ENCODE assay signal across 1 cellular context in the genomic region with DNA sequence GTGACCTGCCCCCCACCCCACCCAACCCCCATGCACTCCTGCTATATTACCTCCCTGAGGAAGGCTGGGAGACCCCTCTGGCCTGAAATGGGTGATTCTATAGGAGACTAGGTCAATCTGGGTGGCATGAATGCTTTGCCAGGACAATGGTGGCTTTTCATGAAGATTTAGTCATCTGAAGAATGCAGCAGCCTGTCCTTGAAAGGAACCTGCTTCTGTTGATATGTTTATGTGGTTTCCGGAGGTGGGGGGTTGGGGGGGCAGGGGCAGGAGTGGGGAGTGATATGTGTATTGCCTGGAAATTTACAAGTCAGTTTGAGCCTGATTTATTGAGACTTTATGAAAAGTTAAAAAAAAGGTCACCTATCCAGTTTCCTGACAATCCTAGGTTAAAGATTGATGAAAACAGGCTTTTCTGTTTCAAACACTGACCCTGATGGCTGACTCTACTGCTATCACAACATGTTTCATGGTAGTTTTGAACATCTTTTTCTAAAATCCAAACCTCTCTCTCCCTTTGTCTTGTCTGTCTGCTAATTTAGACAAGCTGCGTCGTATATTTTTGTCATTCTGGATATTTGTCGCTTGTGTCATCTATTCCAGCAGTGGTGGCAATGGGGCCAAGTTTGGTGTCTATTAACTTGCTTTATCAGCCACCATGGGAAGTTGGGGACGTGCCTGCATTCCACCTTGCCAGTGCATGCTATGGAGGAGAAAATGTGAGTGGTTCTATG.
TF ChIP-seq lines count a peak whose summit lies in the region.

No MANE protein-coding gene starts in this region.

TF ChIP-seq in HepG2, 621 proteins besides CTCF, POLR2A, EP300 and RAD21 (continued from another document and continues in another):
- TF ChIP-seq, protein P1, sequence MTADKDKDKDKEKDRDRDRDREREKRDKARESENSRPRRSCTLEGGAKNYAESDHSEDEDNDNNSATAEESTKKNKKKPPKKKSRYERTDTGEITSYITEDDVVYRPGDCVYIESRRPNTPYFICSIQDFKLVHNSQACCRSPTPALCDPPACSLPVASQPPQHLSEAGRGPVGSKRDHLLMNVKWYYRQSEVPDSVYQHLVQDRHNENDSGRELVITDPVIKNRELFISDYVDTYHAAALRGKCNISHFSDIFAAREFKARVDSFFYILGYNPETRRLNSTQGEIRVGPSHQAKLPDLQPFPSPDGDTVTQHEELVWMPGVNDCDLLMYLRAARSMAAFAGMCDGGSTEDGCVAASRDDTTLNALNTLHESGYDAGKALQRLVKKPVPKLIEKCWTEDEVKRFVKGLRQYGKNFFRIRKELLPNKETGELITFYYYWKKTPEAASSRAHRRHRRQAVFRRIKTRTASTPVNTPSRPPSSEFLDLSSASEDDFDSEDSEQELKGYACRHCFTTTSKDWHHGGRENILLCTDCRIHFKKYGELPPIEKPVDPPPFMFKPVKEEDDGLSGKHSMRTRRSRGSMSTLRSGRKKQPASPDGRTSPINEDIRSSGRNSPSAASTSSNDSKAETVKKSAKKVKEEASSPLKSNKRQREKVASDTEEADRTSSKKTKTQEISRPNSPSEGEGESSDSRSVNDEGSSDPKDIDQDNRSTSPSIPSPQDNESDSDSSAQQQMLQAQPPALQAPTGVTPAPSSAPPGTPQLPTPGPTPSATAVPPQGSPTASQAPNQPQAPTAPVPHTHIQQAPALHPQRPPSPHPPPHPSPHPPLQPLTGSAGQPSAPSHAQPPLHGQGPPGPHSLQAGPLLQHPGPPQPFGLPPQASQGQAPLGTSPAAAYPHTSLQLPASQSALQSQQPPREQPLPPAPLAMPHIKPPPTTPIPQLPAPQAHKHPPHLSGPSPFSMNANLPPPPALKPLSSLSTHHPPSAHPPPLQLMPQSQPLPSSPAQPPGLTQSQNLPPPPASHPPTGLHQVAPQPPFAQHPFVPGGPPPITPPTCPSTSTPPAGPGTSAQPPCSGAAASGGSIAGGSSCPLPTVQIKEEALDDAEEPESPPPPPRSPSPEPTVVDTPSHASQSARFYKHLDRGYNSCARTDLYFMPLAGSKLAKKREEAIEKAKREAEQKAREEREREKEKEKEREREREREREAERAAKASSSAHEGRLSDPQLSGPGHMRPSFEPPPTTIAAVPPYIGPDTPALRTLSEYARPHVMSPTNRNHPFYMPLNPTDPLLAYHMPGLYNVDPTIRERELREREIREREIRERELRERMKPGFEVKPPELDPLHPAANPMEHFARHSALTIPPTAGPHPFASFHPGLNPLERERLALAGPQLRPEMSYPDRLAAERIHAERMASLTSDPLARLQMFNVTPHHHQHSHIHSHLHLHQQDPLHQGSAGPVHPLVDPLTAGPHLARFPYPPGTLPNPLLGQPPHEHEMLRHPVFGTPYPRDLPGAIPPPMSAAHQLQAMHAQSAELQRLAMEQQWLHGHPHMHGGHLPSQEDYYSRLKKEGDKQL (CRISPR knock-in tag; IDR thresholded peaks at IDR 0.05; ENCODE audit: low read depth): 0 out of 2 replicates have a peak, but pooled peaks have one; percentile 28
- TF ChIP-seq, protein P2, sequence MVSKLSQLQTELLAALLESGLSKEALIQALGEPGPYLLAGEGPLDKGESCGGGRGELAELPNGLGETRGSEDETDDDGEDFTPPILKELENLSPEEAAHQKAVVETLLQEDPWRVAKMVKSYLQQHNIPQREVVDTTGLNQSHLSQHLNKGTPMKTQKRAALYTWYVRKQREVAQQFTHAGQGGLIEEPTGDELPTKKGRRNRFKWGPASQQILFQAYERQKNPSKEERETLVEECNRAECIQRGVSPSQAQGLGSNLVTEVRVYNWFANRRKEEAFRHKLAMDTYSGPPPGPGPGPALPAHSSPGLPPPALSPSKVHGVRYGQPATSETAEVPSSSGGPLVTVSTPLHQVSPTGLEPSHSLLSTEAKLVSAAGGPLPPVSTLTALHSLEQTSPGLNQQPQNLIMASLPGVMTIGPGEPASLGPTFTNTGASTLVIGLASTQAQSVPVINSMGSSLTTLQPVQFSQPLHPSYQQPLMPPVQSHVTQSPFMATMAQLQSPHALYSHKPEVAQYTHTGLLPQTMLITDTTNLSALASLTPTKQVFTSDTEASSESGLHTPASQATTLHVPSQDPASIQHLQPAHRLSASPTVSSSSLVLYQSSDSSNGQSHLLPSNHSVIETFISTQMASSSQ (IDR thresholded peaks at IDR 0.05; ENCODE audit: low read depth): 0 out of 2 replicates have a peak, but pooled peaks have one; percentile 57
- TF ChIP-seq, protein P2 (CRISPR knock-in tag; IDR thresholded peaks at IDR 0.05; ENCODE audit: borderline replicate concordance): no peak; the same call in 1 of the 2 replicates
- TF ChIP-seq, protein P3, sequence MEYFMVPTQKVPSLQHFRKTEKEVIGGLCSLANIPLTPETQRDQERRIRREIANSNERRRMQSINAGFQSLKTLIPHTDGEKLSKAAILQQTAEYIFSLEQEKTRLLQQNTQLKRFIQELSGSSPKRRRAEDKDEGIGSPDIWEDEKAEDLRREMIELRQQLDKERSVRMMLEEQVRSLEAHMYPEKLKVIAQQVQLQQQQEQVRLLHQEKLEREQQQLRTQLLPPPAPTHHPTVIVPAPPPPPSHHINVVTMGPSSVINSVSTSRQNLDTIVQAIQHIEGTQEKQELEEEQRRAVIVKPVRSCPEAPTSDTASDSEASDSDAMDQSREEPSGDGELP (IDR thresholded peaks at IDR 0.05; ENCODE audit: borderline replicate concordance, low read depth): peak; percentile 40; the same call in 1 of the 2 replicates
- no peak for TF ChIP-seq YY1 (IDR thresholded peaks at IDR 0.05; ENCODE audit: insufficient read depth, insufficient replicate concordance, low read depth, low read length)
- TF ChIP-seq ZNF781 (CRISPR knock-in tag; IDR thresholded peaks at IDR 0.05; ENCODE audit: borderline replicate concordance, not compliant biosample characterization): no peak
- peak; percentile 63 for TF ChIP-seq ASH2L (IDR thresholded peaks at IDR 0.05; ENCODE audit: insufficient read length, low read depth, low read length)
- no peak for TF ChIP-seq EZH2 (conservative IDR thresholded peaks at IDR 0.05; ENCODE audit: low read depth, low read length)
- TF ChIP-seq, protein P4, sequence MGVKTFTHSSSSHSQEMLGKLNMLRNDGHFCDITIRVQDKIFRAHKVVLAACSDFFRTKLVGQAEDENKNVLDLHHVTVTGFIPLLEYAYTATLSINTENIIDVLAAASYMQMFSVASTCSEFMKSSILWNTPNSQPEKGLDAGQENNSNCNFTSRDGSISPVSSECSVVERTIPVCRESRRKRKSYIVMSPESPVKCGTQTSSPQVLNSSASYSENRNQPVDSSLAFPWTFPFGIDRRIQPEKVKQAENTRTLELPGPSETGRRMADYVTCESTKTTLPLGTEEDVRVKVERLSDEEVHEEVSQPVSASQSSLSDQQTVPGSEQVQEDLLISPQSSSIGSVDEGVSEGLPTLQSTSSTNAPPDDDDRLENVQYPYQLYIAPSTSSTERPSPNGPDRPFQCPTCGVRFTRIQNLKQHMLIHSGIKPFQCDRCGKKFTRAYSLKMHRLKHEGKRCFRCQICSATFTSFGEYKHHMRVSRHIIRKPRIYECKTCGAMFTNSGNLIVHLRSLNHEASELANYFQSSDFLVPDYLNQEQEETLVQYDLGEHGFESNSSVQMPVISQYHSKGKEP (CRISPR knock-in tag; IDR thresholded peaks at IDR 0.05): no peak
- no peak for TF ChIP-seq ZNF616 (CRISPR knock-in tag; IDR thresholded peaks at IDR 0.05; ENCODE audit: low read depth)
- TF ChIP-seq RELA (CRISPR knock-in tag; IDR thresholded peaks at IDR 0.05): no peak
- TF ChIP-seq NAIF1 (CRISPR knock-in tag; IDR thresholded peaks at IDR 0.05; ENCODE audit: borderline replicate concordance): no peak
- 0 out of 2 replicates have a peak, but pooled peaks have one; percentile 27 for TF ChIP-seq HDAC2 (CRISPR knock-in tag; IDR thresholded peaks at IDR 0.05)
- TF ChIP-seq, protein P5, sequence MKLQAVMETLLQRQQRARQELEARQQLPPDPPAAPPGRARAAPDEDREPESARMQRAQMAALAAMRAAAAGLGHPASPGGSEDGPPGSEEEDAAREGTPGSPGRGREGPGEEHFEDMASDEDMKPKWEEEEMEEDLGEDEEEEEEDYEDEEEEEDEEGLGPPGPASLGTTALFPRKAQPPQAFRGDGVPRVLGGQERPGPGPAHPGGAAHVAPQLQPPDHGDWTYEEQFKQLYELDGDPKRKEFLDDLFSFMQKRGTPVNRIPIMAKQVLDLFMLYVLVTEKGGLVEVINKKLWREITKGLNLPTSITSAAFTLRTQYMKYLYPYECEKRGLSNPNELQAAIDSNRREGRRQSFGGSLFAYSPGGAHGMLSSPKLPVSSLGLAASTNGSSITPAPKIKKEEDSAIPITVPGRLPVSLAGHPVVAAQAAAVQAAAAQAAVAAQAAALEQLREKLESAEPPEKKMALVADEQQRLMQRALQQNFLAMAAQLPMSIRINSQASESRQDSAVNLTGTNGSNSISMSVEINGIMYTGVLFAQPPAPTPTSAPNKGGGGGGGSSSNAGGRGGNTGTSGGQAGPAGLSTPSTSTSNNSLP (IDR thresholded peaks at IDR 0.05; ENCODE audit: low read depth, low read length): peak; percentile 78
- TF ChIP-seq RORA (CRISPR knock-in tag; IDR thresholded peaks at IDR 0.05): no peak
- peak; percentile 90 for TF ChIP-seq ZBTB20 (CRISPR knock-in tag; IDR thresholded peaks at IDR 0.05; ENCODE audit: borderline replicate concordance, low read depth)
- TF ChIP-seq, protein P6, sequence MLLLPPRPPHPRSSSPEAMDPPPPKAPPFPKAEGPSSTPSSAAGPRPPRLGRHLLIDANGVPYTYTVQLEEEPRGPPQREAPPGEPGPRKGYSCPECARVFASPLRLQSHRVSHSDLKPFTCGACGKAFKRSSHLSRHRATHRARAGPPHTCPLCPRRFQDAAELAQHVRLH (CRISPR knock-in tag; IDR thresholded peaks at IDR 0.05; ENCODE audit: borderline replicate concordance, low read depth): peak; percentile 83; the same call in 1 of the 2 replicates
- TF ChIP-seq HOXA3 (CRISPR knock-in tag; IDR thresholded peaks at IDR 0.05): peak; percentile 27; the same call in 1 of the 2 replicates
- no peak; the same call in 1 of the 2 replicates for TF ChIP-seq KMT2A (CRISPR knock-in tag; IDR thresholded peaks at IDR 0.05)
- TF ChIP-seq ZNF230 (CRISPR knock-in tag; IDR thresholded peaks at IDR 0.05): 0 out of 2 replicates have a peak, but pooled peaks have one; percentile 43
- TF ChIP-seq, protein P7, sequence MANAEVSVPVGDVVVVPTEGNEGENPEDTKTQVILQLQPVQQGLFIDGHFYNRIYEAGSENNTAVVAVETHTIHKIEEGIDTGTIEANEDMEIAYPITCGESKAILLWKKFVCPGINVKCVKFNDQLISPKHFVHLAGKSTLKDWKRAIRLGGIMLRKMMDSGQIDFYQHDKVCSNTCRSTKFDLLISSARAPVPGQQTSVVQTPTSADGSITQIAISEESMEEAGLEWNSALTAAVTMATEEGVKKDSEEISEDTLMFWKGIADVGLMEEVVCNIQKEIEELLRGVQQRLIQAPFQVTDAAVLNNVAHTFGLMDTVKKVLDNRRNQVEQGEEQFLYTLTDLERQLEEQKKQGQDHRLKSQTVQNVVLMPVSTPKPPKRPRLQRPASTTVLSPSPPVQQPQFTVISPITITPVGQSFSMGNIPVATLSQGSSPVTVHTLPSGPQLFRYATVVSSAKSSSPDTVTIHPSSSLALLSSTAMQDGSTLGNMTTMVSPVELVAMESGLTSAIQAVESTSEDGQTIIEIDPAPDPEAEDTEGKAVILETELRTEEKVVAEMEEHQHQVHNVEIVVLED (CRISPR knock-in tag; IDR thresholded peaks at IDR 0.05; ENCODE audit: borderline replicate concordance): no peak; the same call in 1 of the 2 replicates
- no peak for TF ChIP-seq ZNF557 (CRISPR knock-in tag; IDR thresholded peaks at IDR 0.05)
- TF ChIP-seq ZNF224 (CRISPR knock-in tag; IDR thresholded peaks at IDR 0.05): no peak
- no peak for TF ChIP-seq ZNF496 (CRISPR knock-in tag; IDR thresholded peaks at IDR 0.05; ENCODE audit: insufficient replicate concordance)
- TF ChIP-seq MYNN (CRISPR knock-in tag; IDR thresholded peaks at IDR 0.05; ENCODE audit: low read depth): no peak
- TF ChIP-seq, protein P8, sequence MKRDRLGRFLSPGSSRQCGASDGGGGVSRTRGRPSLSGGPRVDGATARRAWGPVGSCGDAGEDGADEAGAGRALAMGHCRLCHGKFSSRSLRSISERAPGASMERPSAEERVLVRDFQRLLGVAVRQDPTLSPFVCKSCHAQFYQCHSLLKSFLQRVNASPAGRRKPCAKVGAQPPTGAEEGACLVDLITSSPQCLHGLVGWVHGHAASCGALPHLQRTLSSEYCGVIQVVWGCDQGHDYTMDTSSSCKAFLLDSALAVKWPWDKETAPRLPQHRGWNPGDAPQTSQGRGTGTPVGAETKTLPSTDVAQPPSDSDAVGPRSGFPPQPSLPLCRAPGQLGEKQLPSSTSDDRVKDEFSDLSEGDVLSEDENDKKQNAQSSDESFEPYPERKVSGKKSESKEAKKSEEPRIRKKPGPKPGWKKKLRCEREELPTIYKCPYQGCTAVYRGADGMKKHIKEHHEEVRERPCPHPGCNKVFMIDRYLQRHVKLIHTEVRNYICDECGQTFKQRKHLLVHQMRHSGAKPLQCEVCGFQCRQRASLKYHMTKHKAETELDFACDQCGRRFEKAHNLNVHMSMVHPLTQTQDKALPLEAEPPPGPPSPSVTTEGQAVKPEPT (CRISPR knock-in tag; IDR thresholded peaks at IDR 0.05; ENCODE audit: low read depth): no peak
- TF ChIP-seq HNRNPUL1 (IDR thresholded peaks at IDR 0.05; ENCODE audit: low read depth, low read length): peak; percentile 46; the same call in 1 of the 2 replicates
- TF ChIP-seq ZNF331 (CRISPR knock-in tag; IDR thresholded peaks at IDR 0.05): 0 out of 2 replicates have a peak, but pooled peaks have one; percentile 32
- no peak for TF ChIP-seq ZNF605 (CRISPR knock-in tag; IDR thresholded peaks at IDR 0.05)
- TF ChIP-seq SOX5 (CRISPR knock-in tag; IDR thresholded peaks at IDR 0.05; ENCODE audit: borderline replicate concordance): peak; percentile 68; the same call in 1 of the 2 replicates
